Comparison of ENCODE assay signal across 1 cellular context in genomic region chr6:155117266-155117665, GRCh38.
TF ChIP-seq lines count a peak whose summit lies in the region.

No MANE protein-coding gene starts in this region.

TF ChIP-seq in H1, 55 proteins besides CTCF, POLR2A, EP300 and RAD21 (continued from another document):
- TF ChIP-seq CHD1 (IDR thresholded peaks at IDR 0.05; ENCODE audit: low read depth, low read length) = no peak
